Comparison of ENCODE assay signal across 8 cellular contexts in genomic region chr14:95318399-95318834, GRCh38. TPM values are rescaled to one million over a fixed set of nuclear protein-coding genes. Genes with fewer than 3 reads are reported as not detected.
A peak's percentile ranks its signal among the peaks of the same experiment; 100 is the strongest.
DNase-seq lines count a peak whose midpoint lies in the region; ATAC-seq and TF ChIP-seq lines count a peak whose summit lies in the region.

No MANE protein-coding gene starts in this region.

- intact Hi-C loops in right cardiac atrium (cut with DNase I): no loop called here
- intact Hi-C loops in Right ventricle myocardium superior (cut with DNase I): no loop called here
- intact Hi-C loops in natural killer cell (cut with micrococcal nuclease): no loop called here

- H3K4me3 Mint-ChIP-seq in natural killer cell: peak overlapping the region; percentile 82

- H3K4me3 ChIP-seq in right cardiac atrium (ENCODE audit: low read length): peak overlapping the region; percentile 58

- no peak overlapping the region for H3K27ac Mint-ChIP-seq in natural killer cell

- no peaks in the 10 kb centered on the region for H3K9me3 Mint-ChIP-seq in natural killer cell

- no peak for TF ChIP-seq CTCF in natural killer cell (IDR thresholded peaks at IDR 0.05)

- DNase-seq in right cardiac atrium (no peak), Right ventricle myocardium superior (no peak), caudate nucleus (lab: John Stamatoyannopoulos, UW) (no peak), natural killer cell (no peak), NCI-H187 treated with DMSO at 0.1 percent for 48 hours (lab: John Stamatoyannopoulos, UW) (no peak), putamen (ENCODE audit: low spot score) (no peak)
- DNase-seq in stimulated activated naive CD4-positive, alpha-beta T cell treated with Interleukin-2 at 50 U/mL for 16 hours (lab: John Stamatoyannopoulos, UW): no peak

- H3K27ac ChIP-seq in right cardiac atrium (ENCODE audit: low read length) (peak overlapping the region; percentile 15), caudate nucleus (ENCODE audit: low read depth, low read length) (peak overlapping the region; percentile 83)

- no peaks in the 10 kb centered on the region for H3K27me3 ChIP-seq in right cardiac atrium (ENCODE audit: control insufficient read depth, insufficient read depth)

- peaks cover 2% of the 10 kb centered on the region for H3K4me1 ChIP-seq in right cardiac atrium (ENCODE audit: control insufficient read depth, insufficient read depth, low read length)

- peaks cover 0 to 17% of the 10 kb centered on the region in 2 donors for H3K4me1 Mint-ChIP-seq in natural killer cell

- no peaks in the 10 kb centered on the region for H3K36me3 Mint-ChIP-seq in natural killer cell

- no peaks in the 10 kb centered on the region for H3K9me3 ChIP-seq in right cardiac atrium (ENCODE audit: control insufficient read depth, low read length)

- ATAC-seq in right cardiac atrium: no peak
- no peak for ATAC-seq in Right ventricle myocardium superior (ENCODE audit: poor library complexity)
- no peak for ATAC-seq in natural killer cell
- no peak for ATAC-seq in HG03571 (IDR thresholded peaks at IDR 0.05; ENCODE audit: unreplicated experiment)

- H3K27me3 Mint-ChIP-seq in natural killer cell (ENCODE audit: low read depth in 2 of 2): peaks cover 27 to 35% of the 10 kb centered on the region in 2 donors

- 82% methylated on average over 7 of the region's 7 CpGs for WGBS in right cardiac atrium

RNA-seq across cellular contexts. Expression of gene CLMN, which starts 1.3 kb away (rescaled TPM):
- total RNA-seq in right cardiac atrium: 1 to 10 TPM; 6.4 to 9.1 (median 7.4) TPM
- 3.1 TPM for polyA plus RNA-seq in right cardiac atrium
- 9.0 TPM for total RNA-seq in Right ventricle myocardium superior
- 1 to 10 TPM in 2 of 3 donors, under 1 TPM in 1; 0.80 to 2.0 (median 1.8) TPM for total RNA-seq in natural killer cell
